29 cellular contexts compared by ENCODE assay signal in the genomic region with DNA sequence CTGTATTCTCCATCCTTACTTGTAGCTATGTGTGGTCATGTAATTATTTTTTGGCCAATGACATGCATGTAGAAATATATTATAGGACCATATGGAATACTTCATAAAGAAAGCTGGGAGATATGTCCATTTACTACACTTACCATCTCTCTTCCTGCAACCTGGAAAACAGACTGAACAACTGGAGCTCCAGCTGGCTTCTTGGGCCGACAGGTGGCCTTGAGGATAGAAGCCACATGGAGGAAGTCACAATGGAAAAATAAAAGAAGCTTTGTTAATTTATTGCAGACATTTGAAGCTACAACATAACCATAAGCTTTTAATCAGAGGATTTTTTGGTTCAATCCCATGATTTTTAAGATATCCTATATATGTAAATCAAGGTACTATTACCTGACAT.
"Had no signal": no experiment of that assay in that cellular context is flagged by ENCODE, and none has a peak within 500 bp of the region (broad histone marks: within the 10 kb centered on the region; RNA-seq: fewer than 3 reads in every experiment).

No MANE protein-coding gene starts in this region.

- H3K27me3 ChIP-seq: adrenal gland, SJSA1 had no signal

- ATAC-seq: activated CD4-positive, alpha-beta T cell treated with anti-CD3 and anti-CD28 coated beads for 36 hours; activated CD4-positive, CD25-positive, alpha-beta regulatory T cell treated with anti-CD3 and anti-CD28 coated beads, Interleukin-2, amount 50 U/mL, for 24 hours; activated naive CD4-positive, alpha-beta T cell treated with anti-CD3 and anti-CD28 coated beads, Interleukin-2, amount 50 U/mL, for 72 hours; activated T-cell treated with anti-CD3 and anti-CD28 coated beads, Interleukin-2, amount 50 U/mL, for 4 hours; Panc1; WTC11 had no signal

- DNase-seq: activated CD4-positive, alpha-beta T cell treated with anti-CD3 and anti-CD28 coated beads for 36 hours; activated CD4-positive, alpha-beta T cell treated with anti-CD3 and anti-CD28 coated beads, Interleukin-2, amount 10 ng/mL, durations not matched to agents 7 days and 5 days; activated CD4-positive, alpha-beta T cell treated with anti-CD3 and anti-CD28 coated beads, Interleukin-2, amount 50 U/mL, for 48 hours; activated CD8-positive, alpha-beta memory T cell treated with anti-CD3 and anti-CD28 coated beads, Interleukin-2, amount 50 U/mL, for 4 hours; activated gamma-delta T cell treated with Interleukin-2 at 50 U/mL for 16 hours; activated naive CD4-positive, alpha-beta T cell treated with anti-CD3 and anti-CD28 coated beads for 36 hours; activated T-cell treated with anti-CD3 and anti-CD28 coated beads for 4 hours; activated T-cell treated with anti-CD3 and anti-CD28 coated beads, Interleukin-2, amount 50 U/mL, for 4 hours; anterior cingulate cortex; central memory CD4-positive, alpha-beta T cell; Kasumi-1; KG1; MM.1S; NCI-H1092 treated with DMSO at 0.1 percent for 48 hours; NCI-H1417; NCI-H2029 treated with DMSO at 0.1 percent for 48 hours; NCI-H2107; NCI-H226; NCI-H446 treated with DMSO at 0.1 percent for 48 hours; NCI-H526; NCI-H774; SHP77; SK-N-SH had no signal

- H3K4me3 ChIP-seq: adrenal gland, SJSA1 had no signal

- H3K4me1 ChIP-seq: adrenal gland, SJSA1 had no signal

- H3K9me3 ChIP-seq: adrenal gland, SJSA1, SK-N-SH had no signal

- H3K4me2 ChIP-seq: SK-N-SH had no signal

- H3K36me3 ChIP-seq: adrenal gland, SJSA1 had no signal

- H3K27ac ChIP-seq: adrenal gland, SJSA1 had no signal

- H3K9ac ChIP-seq: SK-N-SH had no signal
